1 cellular context compared by ENCODE assay signal in genomic region chr12:132622437-132623071, GRCh38.
TF ChIP-seq lines count a peak whose summit lies in the region.

No MANE protein-coding gene starts in this region.

TF ChIP-seq in K562, 482 proteins besides CTCF, POLR2A, EP300 and RAD21 (continued from another document):
- peak; percentile 53; the same call in 1 of the 2 replicates for TF ChIP-seq MGA (IDR thresholded peaks at IDR 0.05)
- TF ChIP-seq EP400 (IDR thresholded peaks at IDR 0.05) = no peak
- TF ChIP-seq ZBTB8A (IDR thresholded peaks at IDR 0.05; ENCODE audit: partially characterized antibody) = no peak
- peak; percentile 25; the same call in 1 of the 2 replicates for TF ChIP-seq CREB1 (IDR thresholded peaks at IDR 0.05)
- no peak for TF ChIP-seq CREB1 (CRISPR knock-in tag; IDR thresholded peaks at IDR 0.05)
- peak; percentile 1; the same call in 1 of the 2 replicates for TF ChIP-seq JUND (IDR thresholded peaks at IDR 0.05; ENCODE audit: borderline replicate concordance, low read depth, low read length)
- no peak; the same call in 2 of the 3 replicates for TF ChIP-seq JUND (tag; IDR thresholded peaks at IDR 0.05; ENCODE audit: borderline replicate concordance, low read depth, low read length)
- TF ChIP-seq ZNF518B (CRISPR knock-in tag; IDR thresholded peaks at IDR 0.05) = no peak
- TF ChIP-seq SIRT6 (IDR thresholded peaks at IDR 0.05; ENCODE audit: low read depth, low read length) = no peak
- TF ChIP-seq ELF4 (CRISPR knock-in tag; IDR thresholded peaks at IDR 0.05) = no peak
- no peak for TF ChIP-seq ZNF143 (CRISPR knock-in tag; IDR thresholded peaks at IDR 0.05)
- TF ChIP-seq YY1 (IDR thresholded peaks at IDR 0.05; ENCODE audit: borderline replicate concordance in 1 of 3, control insufficient read depth in 1 of 3, extremely low read depth in 1 of 3, insufficient read depth in 3 of 3, insufficient read length in 1 of 3, insufficient replicate concordance in 2 of 3, low read depth in 1 of 3, low read length in 2 of 3) = peak in 1 of 3 experiments; percentile 4
- TF ChIP-seq BRCA1 (IDR thresholded peaks at IDR 0.05) = no peak
- no peak for TF ChIP-seq BRCA1 (CRISPR knock-in tag; IDR thresholded peaks at IDR 0.05)
- 0 out of 2 replicates have a peak, but pooled peaks have one; percentile 23 for TF ChIP-seq ATF7 (IDR thresholded peaks at IDR 0.05)
- peak; percentile 59 for TF ChIP-seq FOSL1 (tag; conservative IDR thresholded peaks at IDR 0.05)
- no peak for TF ChIP-seq BMI1 (IDR thresholded peaks at IDR 0.05; ENCODE audit: low read length)
- TF ChIP-seq RCOR1 (IDR thresholded peaks at IDR 0.05; ENCODE audit: borderline replicate concordance in 1 of 2, low read depth in 2 of 2, low read length in 2 of 2) = peak in 1 of 2 experiments; percentile 36; a peak in 1 of 4 replicates
